ENCODE assay signal across 1 cellular context in genomic region chr10:110843796-110844616, GRCh38.
TF ChIP-seq lines count a peak whose summit lies in the region.

No MANE protein-coding gene starts in this region.

TF ChIP-seq in SK-N-SH, 30 proteins besides CTCF, POLR2A, EP300 and RAD21 (continued from another document):
- no peak for TF ChIP-seq ZBTB33 (IDR thresholded peaks at IDR 0.05; ENCODE audit: borderline replicate concordance, low read depth)
- TF ChIP-seq NRF1 (IDR thresholded peaks at IDR 0.05; ENCODE audit: low read depth, low read length), result no peak
- TF ChIP-seq FOXJ3 (CRISPR knock-in tag; IDR thresholded peaks at IDR 0.05), result no peak
